ENCODE assay signal across 1 cellular context in the genomic region with DNA sequence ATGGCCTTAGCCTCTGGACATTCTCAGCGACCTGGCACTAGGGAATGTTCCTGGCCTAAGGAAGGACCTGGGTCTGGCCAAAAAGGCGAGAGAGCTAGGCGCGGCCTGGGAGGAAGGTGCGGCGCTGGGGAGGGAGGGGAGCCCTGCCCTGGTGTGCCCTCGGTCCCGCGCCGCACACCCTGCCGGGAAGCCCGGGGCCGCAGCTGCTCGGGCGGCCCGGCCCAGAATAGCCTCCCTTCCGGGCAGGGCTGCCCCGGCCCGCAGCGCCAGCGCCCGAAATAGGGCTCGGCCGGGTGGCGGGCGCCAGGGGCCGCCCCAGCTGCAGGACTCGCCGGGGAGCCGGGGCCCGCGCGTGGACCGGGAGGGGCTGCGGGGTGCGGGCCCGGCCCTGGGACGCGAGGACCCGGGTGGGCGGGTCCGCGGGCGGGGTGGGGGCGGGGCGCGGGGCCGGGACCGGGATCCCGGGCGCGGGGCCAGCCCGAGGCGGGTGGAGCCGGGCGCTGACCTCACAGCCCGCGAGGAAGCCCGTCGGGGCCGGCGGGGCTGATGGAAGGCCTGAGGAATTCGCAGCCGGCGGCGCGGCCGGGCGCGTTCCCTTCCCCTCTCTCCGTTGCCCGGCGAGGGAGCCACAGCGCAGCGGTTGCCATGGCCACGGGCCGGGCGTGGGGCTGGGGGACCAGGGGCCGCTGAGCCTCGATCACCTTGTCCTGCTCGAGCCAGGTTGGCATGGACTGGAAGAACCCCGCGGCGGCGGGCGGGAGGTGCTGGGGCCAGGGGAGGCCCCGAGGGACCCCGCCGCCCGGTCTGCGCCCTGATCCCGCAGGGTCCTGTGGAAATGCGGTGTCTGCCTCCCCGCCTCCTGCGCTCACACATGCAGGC.
A peak's percentile ranks its signal among the peaks of the same experiment; 100 is the strongest.
TF ChIP-seq lines count a peak whose summit lies in the region.

No MANE protein-coding gene starts in this region.

TF ChIP-seq in K562, 482 proteins besides CTCF, POLR2A, EP300 and RAD21 (continued from another document):
- TF ChIP-seq, protein P1, sequence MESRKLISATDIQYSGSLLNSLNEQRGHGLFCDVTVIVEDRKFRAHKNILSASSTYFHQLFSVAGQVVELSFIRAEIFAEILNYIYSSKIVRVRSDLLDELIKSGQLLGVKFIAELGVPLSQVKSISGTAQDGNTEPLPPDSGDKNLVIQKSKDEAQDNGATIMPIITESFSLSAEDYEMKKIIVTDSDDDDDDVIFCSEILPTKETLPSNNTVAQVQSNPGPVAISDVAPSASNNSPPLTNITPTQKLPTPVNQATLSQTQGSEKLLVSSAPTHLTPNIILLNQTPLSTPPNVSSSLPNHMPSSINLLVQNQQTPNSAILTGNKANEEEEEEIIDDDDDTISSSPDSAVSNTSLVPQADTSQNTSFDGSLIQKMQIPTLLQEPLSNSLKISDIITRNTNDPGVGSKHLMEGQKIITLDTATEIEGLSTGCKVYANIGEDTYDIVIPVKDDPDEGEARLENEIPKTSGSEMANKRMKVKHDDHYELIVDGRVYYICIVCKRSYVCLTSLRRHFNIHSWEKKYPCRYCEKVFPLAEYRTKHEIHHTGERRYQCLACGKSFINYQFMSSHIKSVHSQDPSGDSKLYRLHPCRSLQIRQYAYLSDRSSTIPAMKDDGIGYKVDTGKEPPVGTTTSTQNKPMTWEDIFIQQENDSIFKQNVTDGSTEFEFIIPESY (CRISPR knock-in tag; IDR thresholded peaks at IDR 0.05), result peak; percentile 4; the same call in 1 of the 2 replicates
- TF ChIP-seq, protein P2, sequence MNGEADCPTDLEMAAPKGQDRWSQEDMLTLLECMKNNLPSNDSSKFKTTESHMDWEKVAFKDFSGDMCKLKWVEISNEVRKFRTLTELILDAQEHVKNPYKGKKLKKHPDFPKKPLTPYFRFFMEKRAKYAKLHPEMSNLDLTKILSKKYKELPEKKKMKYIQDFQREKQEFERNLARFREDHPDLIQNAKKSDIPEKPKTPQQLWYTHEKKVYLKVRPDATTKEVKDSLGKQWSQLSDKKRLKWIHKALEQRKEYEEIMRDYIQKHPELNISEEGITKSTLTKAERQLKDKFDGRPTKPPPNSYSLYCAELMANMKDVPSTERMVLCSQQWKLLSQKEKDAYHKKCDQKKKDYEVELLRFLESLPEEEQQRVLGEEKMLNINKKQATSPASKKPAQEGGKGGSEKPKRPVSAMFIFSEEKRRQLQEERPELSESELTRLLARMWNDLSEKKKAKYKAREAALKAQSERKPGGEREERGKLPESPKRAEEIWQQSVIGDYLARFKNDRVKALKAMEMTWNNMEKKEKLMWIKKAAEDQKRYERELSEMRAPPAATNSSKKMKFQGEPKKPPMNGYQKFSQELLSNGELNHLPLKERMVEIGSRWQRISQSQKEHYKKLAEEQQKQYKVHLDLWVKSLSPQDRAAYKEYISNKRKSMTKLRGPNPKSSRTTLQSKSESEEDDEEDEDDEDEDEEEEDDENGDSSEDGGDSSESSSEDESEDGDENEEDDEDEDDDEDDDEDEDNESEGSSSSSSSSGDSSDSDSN (IDR thresholded peaks at IDR 0.05; ENCODE audit: borderline replicate concordance in 1 of 2, low read depth in 2 of 2, low read length in 2 of 2), result peak; percentile 46 to 73; a peak in 1 of 4 replicates
- TF ChIP-seq CHD4 (IDR thresholded peaks at IDR 0.05; ENCODE audit: insufficient read depth, insufficient replicate concordance, low read depth, low read length, poor library complexity, severe bottlenecking) (no peak), GATAD2B (IDR thresholded peaks at IDR 0.05; ENCODE audit: borderline replicate concordance) (no peak), RFX5 (IDR thresholded peaks at IDR 0.05; ENCODE audit: low read depth, low read length) (no peak), ZNF584 (CRISPR knock-in tag; IDR thresholded peaks at IDR 0.05; ENCODE audit: low read depth) (no peak), RB1 (IDR thresholded peaks at IDR 0.05; ENCODE audit: low read depth) (0 out of 2 replicates have a peak, but pooled peaks have one; percentile 10), U2AF1 (optimal IDR thresholded peaks at IDR 0.05; ENCODE audit: low read depth, low read length) (peak; percentile 28), ZNF778 (CRISPR knock-in tag; IDR thresholded peaks at IDR 0.05) (no peak), KDM2B (CRISPR knock-in tag; IDR thresholded peaks at IDR 0.05) (0 out of 2 replicates have a peak, but pooled peaks have one; percentile 39), RFX1 (IDR thresholded peaks at IDR 0.05) (peak; percentile 72), HDAC3 (IDR thresholded peaks at IDR 0.05; ENCODE audit: borderline replicate concordance, partially characterized antibody) (no peak), HLTF (IDR thresholded peaks at IDR 0.05) (no peak), XRCC3 (IDR thresholded peaks at IDR 0.05) (no peak), ZEB2 (IDR thresholded peaks at IDR 0.05) (no peak), ZFX (CRISPR knock-in tag; IDR thresholded peaks at IDR 0.05) (peak; percentile 76), ZNF551 (CRISPR knock-in tag; IDR thresholded peaks at IDR 0.05) (no peak), GATAD2A (IDR thresholded peaks at IDR 0.05) (no peak), CXXC5 (CRISPR knock-in tag; IDR thresholded peaks at IDR 0.05) (peak; percentile 36)
- TF ChIP-seq, protein P3, sequence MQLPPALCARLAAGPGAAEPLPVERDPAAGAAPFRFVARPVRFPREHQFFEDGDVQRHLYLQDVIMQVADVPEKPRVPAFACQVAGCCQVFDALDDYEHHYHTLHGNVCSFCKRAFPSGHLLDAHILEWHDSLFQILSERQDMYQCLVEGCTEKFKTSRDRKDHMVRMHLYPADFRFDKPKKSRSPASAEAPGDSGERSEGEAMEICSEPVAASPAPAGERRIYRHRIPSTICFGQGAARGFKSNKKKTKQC (CRISPR knock-in tag; IDR thresholded peaks at IDR 0.05), result no peak
- TF ChIP-seq, protein P4, sequence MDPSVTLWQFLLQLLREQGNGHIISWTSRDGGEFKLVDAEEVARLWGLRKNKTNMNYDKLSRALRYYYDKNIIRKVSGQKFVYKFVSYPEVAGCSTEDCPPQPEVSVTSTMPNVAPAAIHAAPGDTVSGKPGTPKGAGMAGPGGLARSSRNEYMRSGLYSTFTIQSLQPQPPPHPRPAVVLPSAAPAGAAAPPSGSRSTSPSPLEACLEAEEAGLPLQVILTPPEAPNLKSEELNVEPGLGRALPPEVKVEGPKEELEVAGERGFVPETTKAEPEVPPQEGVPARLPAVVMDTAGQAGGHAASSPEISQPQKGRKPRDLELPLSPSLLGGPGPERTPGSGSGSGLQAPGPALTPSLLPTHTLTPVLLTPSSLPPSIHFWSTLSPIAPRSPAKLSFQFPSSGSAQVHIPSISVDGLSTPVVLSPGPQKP (CRISPR knock-in tag; IDR thresholded peaks at IDR 0.05), result no peak
- TF ChIP-seq, protein P5, sequence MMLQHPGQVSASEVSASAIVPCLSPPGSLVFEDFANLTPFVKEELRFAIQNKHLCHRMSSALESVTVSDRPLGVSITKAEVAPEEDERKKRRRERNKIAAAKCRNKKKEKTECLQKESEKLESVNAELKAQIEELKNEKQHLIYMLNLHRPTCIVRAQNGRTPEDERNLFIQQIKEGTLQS (IDR thresholded peaks at IDR 0.05), result 0 out of 2 replicates have a peak, but pooled peaks have one; percentile 12
- TF ChIP-seq, protein P5 (CRISPR knock-in tag; conservative IDR thresholded peaks at IDR 0.05), result no peak
- TF ChIP-seq, protein P6, sequence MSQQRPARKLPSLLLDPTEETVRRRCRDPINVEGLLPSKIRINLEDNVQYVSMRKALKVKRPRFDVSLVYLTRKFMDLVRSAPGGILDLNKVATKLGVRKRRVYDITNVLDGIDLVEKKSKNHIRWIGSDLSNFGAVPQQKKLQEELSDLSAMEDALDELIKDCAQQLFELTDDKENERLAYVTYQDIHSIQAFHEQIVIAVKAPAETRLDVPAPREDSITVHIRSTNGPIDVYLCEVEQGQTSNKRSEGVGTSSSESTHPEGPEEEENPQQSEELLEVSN (IDR thresholded peaks at IDR 0.05; ENCODE audit: borderline replicate concordance in 1 of 2, extremely low read depth in 1 of 2, insufficient read depth in 1 of 2, insufficient read length in 1 of 2, low read depth in 1 of 2, low read length in 1 of 2, poor library complexity in 1 of 2, severe bottlenecking in 1 of 2), result no peak
- TF ChIP-seq, protein P7, sequence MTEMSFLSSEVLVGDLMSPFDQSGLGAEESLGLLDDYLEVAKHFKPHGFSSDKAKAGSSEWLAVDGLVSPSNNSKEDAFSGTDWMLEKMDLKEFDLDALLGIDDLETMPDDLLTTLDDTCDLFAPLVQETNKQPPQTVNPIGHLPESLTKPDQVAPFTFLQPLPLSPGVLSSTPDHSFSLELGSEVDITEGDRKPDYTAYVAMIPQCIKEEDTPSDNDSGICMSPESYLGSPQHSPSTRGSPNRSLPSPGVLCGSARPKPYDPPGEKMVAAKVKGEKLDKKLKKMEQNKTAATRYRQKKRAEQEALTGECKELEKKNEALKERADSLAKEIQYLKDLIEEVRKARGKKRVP (CRISPR knock-in tag; IDR thresholded peaks at IDR 0.05), result no peak
TF ChIP-seq in K562: peak in this region for 26.
